In the genomic region with DNA sequence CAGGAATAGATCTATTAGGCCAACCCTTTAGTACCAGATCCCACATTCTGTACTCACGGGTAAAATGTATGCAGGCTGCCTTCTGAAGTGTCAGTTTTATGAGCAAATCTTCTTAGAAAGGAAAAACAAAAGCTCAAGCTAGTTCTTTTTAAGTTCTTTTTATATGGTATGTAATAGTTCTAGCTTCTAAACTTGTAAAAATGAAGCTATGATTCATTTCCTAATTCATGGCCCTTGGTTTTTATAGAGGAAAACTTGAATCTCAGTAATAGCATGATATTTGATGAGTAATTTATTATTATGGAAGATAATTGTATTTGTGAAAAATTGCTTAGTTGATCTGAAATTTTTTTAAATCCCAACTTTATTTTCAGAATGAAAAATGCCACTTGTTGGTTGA, we compare ENCODE assay signal across 19 cellular contexts.
"Had no signal": no experiment of that assay in that cellular context is flagged by ENCODE, and none has a peak within 500 bp of the region (broad histone marks: within the 10 kb centered on the region; RNA-seq: fewer than 3 reads in every experiment).

No MANE protein-coding gene starts in this region.

- ATAC-seq: effector memory CD8-positive, alpha-beta T cell; gastroesophageal sphincter; left cardiac atrium; lower lobe of right lung; natural killer cell treated with Interleukin-12 subunit alpha and Interleukin-12 subunit beta and Interleukin-15 and Interleukin-18, amount 100 ng/mL, for 72 hours; pancreas; right cardiac atrium had no signal

- H3K4me3 ChIP-seq: esophagus squamous epithelium, gastroesophageal sphincter, left ventricle myocardium inferior, lower lobe of right lung, pancreas had no signal

- H3K9me3 ChIP-seq: esophagus squamous epithelium, gastroesophageal sphincter, left ventricle myocardium inferior, lower lobe of right lung, pancreas had no signal

- H3K27me3 ChIP-seq: esophagus squamous epithelium, gastroesophageal sphincter, pancreas had no signal

- H3K9me3 Mint-ChIP-seq: effector memory CD8-positive, alpha-beta T cell; memory B cell; natural killer cell treated with Interleukin-12 subunit alpha and Interleukin-12 subunit beta and Interleukin-15 and Interleukin-18, amount 100 ng/mL, for 72 hours had no signal

- H3K27ac ChIP-seq: esophagus squamous epithelium, gastroesophageal sphincter, left ventricle myocardium inferior, lower lobe of right lung, pancreas had no signal

- H3K4me1 ChIP-seq: esophagus squamous epithelium, gastroesophageal sphincter, pancreas had no signal

- DNase-seq: effector memory CD8-positive, alpha-beta T cell; esophagus squamous epithelium; foreskin fibroblast; immature natural killer cell; left cardiac atrium; left ventricle myocardium inferior; lower lobe of right lung; midbrain; occipital lobe; pancreas; right cardiac atrium; small intestine; stimulated activated CD4-positive, alpha-beta T cell treated with anti-CD3 and anti-CD28 coated beads, Interleukin-12 subunit alpha, Interleukin-12 subunit beta, amount 100 ng/mL, for 4 hours; stimulated activated naive CD4-positive, alpha-beta T cell treated with Interleukin-2 at 50 U/mL for 16 hours; trophoblast cell had no signal

- H3K27me3 Mint-ChIP-seq: effector memory CD8-positive, alpha-beta T cell; memory B cell; natural killer cell treated with Interleukin-12 subunit alpha and Interleukin-12 subunit beta and Interleukin-15 and Interleukin-18, amount 100 ng/mL, for 72 hours; progenitor cell of endocrine pancreas had no signal

- H3K4me1 Mint-ChIP-seq: memory B cell had no signal

- H3K27ac Mint-ChIP-seq: memory B cell; natural killer cell treated with Interleukin-12 subunit alpha and Interleukin-12 subunit beta and Interleukin-15 and Interleukin-18, amount 100 ng/mL, for 72 hours; progenitor cell of endocrine pancreas had no signal

- H3K4me3 Mint-ChIP-seq: effector memory CD8-positive, alpha-beta T cell; immature natural killer cell; memory B cell; natural killer cell treated with Interleukin-12 subunit alpha and Interleukin-12 subunit beta and Interleukin-15 and Interleukin-18, amount 100 ng/mL, for 72 hours had no signal
